Comparison of ENCODE assay signal across 8 cellular contexts in genomic region chr9:112180387-112180881, GRCh38. TPM values are rescaled to one million over a fixed set of nuclear protein-coding genes. Genes with fewer than 3 reads are reported as not detected.
DNase-seq lines count a peak whose midpoint lies in the region; ATAC-seq, FAIRE-seq and TF ChIP-seq lines count a peak whose summit lies in the region.

No MANE protein-coding gene starts in this region.

- H3K36me3 ChIP-seq in SK-N-MC (ENCODE audit: insufficient read depth, low read length), result no peaks in the 10 kb centered on the region
- no peaks in the 10 kb centered on the region for H3K36me3 ChIP-seq in bronchial epithelial cell (ENCODE audit: control insufficient read depth, insufficient read depth, low read length)
- H3K36me3 ChIP-seq in WERI-Rb-1, result no peaks in the 10 kb centered on the region

- H3K9me3 ChIP-seq in SK-N-MC (ENCODE audit: low read depth, low read length), result no peaks in the 10 kb centered on the region
- H3K9me3 ChIP-seq in WERI-Rb-1 (ENCODE audit: severe bottlenecking), result no peaks in the 10 kb centered on the region

- H3K27ac Mint-ChIP-seq in activated CD4-positive, alpha-beta T cell treated with anti-CD3 and anti-CD28 coated beads for 36 hours, result peak overlapping the region; percentile 5

- H3K9me3 Mint-ChIP-seq in activated CD4-positive, alpha-beta T cell treated with anti-CD3 and anti-CD28 coated beads for 36 hours (ENCODE audit: low read depth), result peaks cover 6% of the 10 kb centered on the region

- H3K4me3 ChIP-seq in SK-N-MC, result 0 out of 2 replicates have a peak overlapping the region, but pooled peaks have one; percentile 17
- H3K4me3 ChIP-seq in bronchial epithelial cell (ENCODE audit: low read depth, low read length), result no peak overlapping the region
- H3K4me3 ChIP-seq in WERI-Rb-1 (ENCODE audit: low read depth, low read length), result no peak overlapping the region

- H3K9ac ChIP-seq in SK-N-MC (ENCODE audit: insufficient read length), result no peak overlapping the region

- peak overlapping the region; percentile 18 for H3K4me3 Mint-ChIP-seq in activated CD4-positive, alpha-beta T cell treated with anti-CD3 and anti-CD28 coated beads for 36 hours

- TF ChIP-seq CTCF in bronchial epithelial cell (IDR thresholded peaks at IDR 0.05; ENCODE audit: insufficient read depth, low read length, severe bottlenecking) (no peak), WERI-Rb-1 (IDR thresholded peaks at IDR 0.05; ENCODE audit: low read depth, low read length) (no peak)

- H3K27ac ChIP-seq in SK-N-MC (peak overlapping the region; percentile 26), WERI-Rb-1 (no peak overlapping the region)

- peaks cover 30% of the 10 kb centered on the region for H3K4me1 Mint-ChIP-seq in activated CD4-positive, alpha-beta T cell treated with anti-CD3 and anti-CD28 coated beads for 36 hours

- CTCF ChIA-PET in activated CD4-positive, alpha-beta T cell treated with anti-CD3 and anti-CD28 coated beads for 36 hours (lab: Charles Lee), result interaction anchor here (0.7 to 1.2 kb wide), 4 partner anchors 18 to 106 kb away, joined by 3 to 4 read pairs (median 4); no protein-coding TSS in a partner anchor

- H3K27me3 ChIP-seq in bronchial epithelial cell (ENCODE audit: control insufficient read depth, insufficient read depth, low read length) (no peaks in the 10 kb centered on the region), WERI-Rb-1 (ENCODE audit: insufficient read depth, low read depth, severe bottlenecking) (no peaks in the 10 kb centered on the region)

- H3K27me3 Mint-ChIP-seq in activated CD4-positive, alpha-beta T cell treated with anti-CD3 and anti-CD28 coated beads for 36 hours, result peaks cover 14% of the 10 kb centered on the region

- intact Hi-C loops in activated CD4-positive, alpha-beta T cell treated with anti-CD3 and anti-CD28 coated beads for 36 hours (cut with DNase I, micrococcal nuclease), result loop anchor here in 1 of 2 experiments (1.0 to 5.0 kb wide), 2 partner anchors 58 to 153 kb away; partner anchors contain the start of gene PTBP3

- POLR2A ChIA-PET in activated CD4-positive, alpha-beta T cell treated with anti-CD3 and anti-CD28 coated beads for 36 hours (lab: Charles Lee), result no interaction called here

- peak; percentile 87 for ATAC-seq in activated CD4-positive, alpha-beta T cell treated with anti-CD3 and anti-CD28 coated beads for 36 hours
- ATAC-seq in SK-N-SH treated with all-trans-retinoic acid at 6 μM for 48 hours, result no peak; the same call in 2 of the 3 replicates

- FAIRE-seq in bronchial epithelial cell (lab: Jason Lieb, UNC), result no peak

- H3K36me3 Mint-ChIP-seq in activated CD4-positive, alpha-beta T cell treated with anti-CD3 and anti-CD28 coated beads for 36 hours (ENCODE audit: low read depth), result peaks cover 2% of the 10 kb centered on the region

- peak; percentile 74 for DNase-seq in activated CD4-positive, alpha-beta T cell treated with anti-CD3 and anti-CD28 coated beads for 36 hours
- no peak for DNase-seq in activated CD4-positive, alpha-beta T cell treated with anti-CD3 and anti-CD28 coated beads for 1 hour
- DNase-seq in SK-N-MC (ENCODE audit: low read depth, low spot score) (no peak), bronchial epithelial cell (ENCODE audit: low read depth) (peak; percentile 29), NCI-H187 treated with DMSO at 0.1 percent for 48 hours (lab: John Stamatoyannopoulos, UW) (no peak), WERI-Rb-1 (no peak)
- peak; percentile 22 for DNase-seq in stimulated activated CD8-positive, alpha-beta memory T cell treated with anti-CD3 and anti-CD28 coated beads, Interleukin-4, amount 100 ng/mL, for 24 hours (ENCODE audit: low read depth)

TF ChIP-seq in SK-N-SH treated with all-trans-retinoic acid at 6 μM for 48 hours, 23 proteins besides CTCF, POLR2A, EP300 and RAD21:
- TF ChIP-seq ZFP3 (CRISPR knock-in tag; IDR thresholded peaks at IDR 0.05) (no peak), SNAI2 (CRISPR knock-in tag; IDR thresholded peaks at IDR 0.05) (no peak), ESRRG (CRISPR knock-in tag; IDR thresholded peaks at IDR 0.05) (no peak), CSDC2 (CRISPR knock-in tag; IDR thresholded peaks at IDR 0.05) (no peak)

RNA-seq across cellular contexts. Expression of gene SUSD1, which starts 5.3 kb away (rescaled TPM):
- total RNA-seq in activated CD4-positive, alpha-beta T cell treated with anti-CD3 and anti-CD28 coated beads for 36 hours, result 1 to 10 TPM; 2.5 TPM
- total RNA-seq in bronchial epithelial cell, result 6.9 and 9.0 TPM in 2 replicates

Comparison
In these comparisons a context has a peak if more than half of its experiments do, and no peak if none do; other contexts are left out.
1. DNase-seq: peak in activated CD4-positive, alpha-beta T cell treated with anti-CD3 and anti-CD28 coated beads for 36 hours (single experiment), bronchial epithelial cell (single experiment) and stimulated activated CD8-positive, alpha-beta memory T cell treated with anti-CD3 and anti-CD28 coated beads, Interleukin-4, amount 100 ng/mL, for 24 hours (single experiment); none in activated CD4-positive, alpha-beta T cell treated with anti-CD3 and anti-CD28 coated beads for 1 hour (single experiment), SK-N-MC (single experiment), NCI-H187 treated with DMSO at 0.1 percent for 48 hours (single experiment) and WERI-Rb-1 (single experiment).